ENCODE assay signal across 35 cellular contexts in genomic region chr9:107183176-107183575, GRCh38.
"Had no signal": no experiment of that assay in that cellular context is flagged by ENCODE, and none has a peak within 500 bp of the region (broad histone marks: within the 10 kb centered on the region; RNA-seq: fewer than 3 reads in every experiment).

No MANE protein-coding gene starts in this region.

- H3K4me3 ChIP-seq: MG63 had no signal

- H3K27me3 ChIP-seq: MG63 had no signal

- DNase-seq: Karpas-422, Kasumi-1, MG63, MM.1S, MV-4-11, NCI-H1048, NCI-H1092, NCI-H1092 treated with DMSO at 0.1 percent for 48 hours, NCI-H1105, NCI-H1105 treated with DMSO at 0.1 percent for 48 hours, NCI-H1417, NCI-H1417 treated with DMSO at 0.1 percent for 48 hours, NCI-H1436, NCI-H1436 treated with DMSO at 0.1 percent for 48 hours, NCI-H146, NCI-H1694, NCI-H1694 treated with DMSO at 0.1 percent for 48 hours, NCI-H187, NCI-H187 treated with DMSO at 0.1 percent for 48 hours, NCI-H1930, NCI-H2029, NCI-H2029 treated with DMSO at 0.1 percent for 48 hours, NCI-H2081, NCI-H2081 treated with DMSO at 0.1 percent for 48 hours, NCI-H2107, NCI-H2171, NCI-H2171 treated with DMSO at 0.1 percent for 48 hours, NCI-H2227 treated with DMSO at 0.1 percent for 48 hours, NCI-H226, NCI-H446, NCI-H446 treated with DMSO at 0.1 percent for 48 hours, NCI-H510A, NCI-H510A treated with DMSO at 0.1 percent for 48 hours, NCI-H524, NCI-H524 treated with DMSO at 0.1 percent for 48 hours had no signal

- H3K36me3 ChIP-seq: MG63 had no signal
